ENCODE assay signal across 1 cellular context in the genomic region with DNA sequence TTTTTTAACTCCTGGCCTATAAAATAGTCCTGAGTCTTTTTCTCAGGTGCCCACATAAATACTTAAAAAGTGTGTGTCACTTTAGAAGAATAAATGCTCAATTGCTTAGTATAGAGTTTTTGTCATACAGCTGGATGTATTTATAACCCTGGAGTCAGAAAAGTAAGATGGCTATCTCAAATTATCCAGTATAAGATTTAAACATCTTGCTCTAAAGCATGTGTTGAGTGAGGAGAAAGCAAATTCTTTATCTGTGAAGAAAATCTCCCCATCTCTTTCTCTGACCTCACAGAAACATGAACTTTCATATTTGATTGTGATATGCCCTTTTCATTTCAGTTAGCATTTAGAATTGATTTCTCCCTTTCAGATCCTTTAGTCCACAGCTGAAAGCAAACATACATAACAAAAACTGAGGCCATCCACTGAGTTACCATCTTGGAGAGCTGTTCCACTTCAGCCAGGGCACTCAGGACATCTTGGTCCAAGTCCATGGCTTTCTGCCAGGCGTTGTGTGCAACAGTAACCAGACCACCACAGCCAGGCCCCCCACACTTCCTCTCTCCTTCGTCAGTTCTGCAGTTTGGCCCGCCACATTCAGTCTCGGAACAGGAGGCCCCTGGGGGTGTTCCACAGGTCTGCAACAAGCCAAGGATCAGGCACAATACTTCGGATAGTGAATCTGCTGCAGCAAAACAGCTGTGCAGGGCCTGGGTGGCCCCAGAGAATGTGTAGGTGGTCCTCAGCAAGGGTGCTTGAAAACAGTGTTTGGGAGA.
TF ChIP-seq lines count a peak whose summit lies in the region.

No MANE protein-coding gene starts in this region.

TF ChIP-seq in endothelial cell of umbilical vein, 7 proteins besides CTCF, POLR2A, EP300 and RAD21 (continued from another document):
- no peak for TF ChIP-seq EZH2 (IDR thresholded peaks at IDR 0.05; ENCODE audit: borderline replicate concordance, low read depth, low read length, severe bottlenecking)
- no peak for TF ChIP-seq FOS (IDR thresholded peaks at IDR 0.05; ENCODE audit: borderline replicate concordance, insufficient read depth, low read length)
- TF ChIP-seq, protein P1, sequence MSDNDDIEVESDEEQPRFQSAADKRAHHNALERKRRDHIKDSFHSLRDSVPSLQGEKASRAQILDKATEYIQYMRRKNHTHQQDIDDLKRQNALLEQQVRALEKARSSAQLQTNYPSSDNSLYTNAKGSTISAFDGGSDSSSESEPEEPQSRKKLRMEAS (IDR thresholded peaks at IDR 0.05; ENCODE audit: insufficient read depth, insufficient read length), result no peak
- no peak for TF ChIP-seq JUN (IDR thresholded peaks at IDR 0.05; ENCODE audit: borderline replicate concordance, insufficient read depth, insufficient read length, low read depth)
- TF ChIP-seq MYC (IDR thresholded peaks at IDR 0.05; ENCODE audit: low read depth, low read length), result no peak
- TF ChIP-seq POLR2AphosphoS5 (IDR thresholded peaks at IDR 0.05; ENCODE audit: insufficient read depth, low read depth, low read length), result no peak
